In the genomic region with DNA sequence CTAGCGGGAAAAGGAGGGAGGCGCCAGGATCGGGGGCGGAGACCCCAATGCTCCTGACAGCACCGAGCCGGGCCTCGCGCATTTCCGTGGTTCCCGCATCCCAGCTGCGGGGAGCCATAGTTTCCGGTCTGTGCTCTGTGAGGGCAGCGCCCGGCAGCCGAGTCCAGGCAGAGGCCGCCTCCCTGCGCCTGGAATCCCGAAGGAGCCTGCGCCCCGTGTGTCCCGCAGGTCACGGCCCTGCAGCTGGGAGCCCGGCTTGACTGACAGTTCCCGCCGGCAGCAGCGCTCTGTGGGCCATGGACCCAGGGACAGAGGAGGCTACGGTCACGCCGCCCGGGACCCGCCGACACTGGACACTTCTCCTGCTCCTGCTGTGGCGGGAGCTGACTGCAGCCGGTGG, we compare ENCODE assay signal across 13 cellular contexts.
DNase-seq lines count a peak whose midpoint lies in the region; ATAC-seq and TF ChIP-seq lines count a peak whose summit lies in the region.
"Had no signal": no experiment of that assay in that cellular context is flagged by ENCODE, and none has a peak within 500 bp of the region (broad histone marks: within the 10 kb centered on the region; RNA-seq: fewer than 3 reads in every experiment).

No MANE protein-coding gene starts in this region.

- no peak overlapping the region for H3K27ac ChIP-seq in CD8-positive, alpha-beta T cell (ENCODE audit: low read depth, low read length)
- H3K27ac ChIP-seq in endodermal cell (ENCODE audit: low read depth, low read length), result no peak overlapping the region
- H3K27ac ChIP-seq: esophagus muscularis mucosa, SJSA1 had no signal

- H3K4me3 Mint-ChIP-seq in CD8-positive, alpha-beta T cell, result peak overlapping the region; percentile 37
- H3K4me3 Mint-ChIP-seq in endodermal cell, result no peak overlapping the region
- H3K4me3 Mint-ChIP-seq in nephron progenitor cell, result no peak overlapping the region
- H3K4me3 Mint-ChIP-seq in progenitor cell of endocrine pancreas (ENCODE audit: low read depth), result no peak overlapping the region

- H3K9me3 Mint-ChIP-seq in CD8-positive, alpha-beta T cell, result no peaks in the 10 kb centered on the region
- H3K9me3 Mint-ChIP-seq in endodermal cell (peaks cover 1% of the 10 kb centered on the region), nephron progenitor cell (peaks cover 15% of the 10 kb centered on the region), progenitor cell of endocrine pancreas (ENCODE audit: low read depth) (peaks cover 3% of the 10 kb centered on the region)
- H3K9me3 Mint-ChIP-seq: dendritic cell treated with granulocyte-macrophage colony-stimulating factor and Interleukin-4, amounts not matched to agents 40 ng/mL and 50 ng/mL, for 4 days had no signal

- no peak for TF ChIP-seq CTCF in CD8-positive, alpha-beta T cell (IDR thresholded peaks at IDR 0.05)
- TF ChIP-seq CTCF in endodermal cell (conservative IDR thresholded peaks at IDR 0.05) (no peak), nephron progenitor cell (IDR thresholded peaks at IDR 0.05) (no peak), progenitor cell of endocrine pancreas (IDR thresholded peaks at IDR 0.05; ENCODE audit: unreplicated experiment) (no peak)

- intact Hi-C loops in CD8-positive, alpha-beta T cell (cut with DNase I, micrococcal nuclease), result loop anchor here (2.0 to 10.0 kb wide), 3 partner anchors 46 to 179 kb away; no protein-coding TSS in a partner anchor
- intact Hi-C loops in head of caudate nucleus (cut with DNase I), result no loop called here

- CTCF ChIA-PET in CD8-positive, alpha-beta T cell (lab: Charles Lee), result interaction anchor here (2.5 kb wide), 1 partner anchor 61 kb away, joined by 9 read pairs; no protein-coding TSS in a partner anchor

- POLR2A ChIA-PET in CD8-positive, alpha-beta T cell (lab: Charles Lee), result interaction anchor here (1.0 kb wide), 1 partner anchor 17 kb away, joined by 3 read pairs; no protein-coding TSS in a partner anchor

- peaks cover 76% of the 10 kb centered on the region for H3K4me1 ChIP-seq in CD8-positive, alpha-beta T cell (ENCODE audit: insufficient read depth, low read length)
- no peaks in the 10 kb centered on the region for H3K4me1 ChIP-seq in endodermal cell (ENCODE audit: control insufficient read depth, insufficient read depth, low read length)

- peak overlapping the region; percentile 76 for H3K27ac Mint-ChIP-seq in CD8-positive, alpha-beta T cell
- H3K27ac Mint-ChIP-seq in endodermal cell (no peak overlapping the region), nephron progenitor cell (no peak overlapping the region), progenitor cell of endocrine pancreas (no peak overlapping the region)

- no peaks in the 10 kb centered on the region for H3K27me3 Mint-ChIP-seq in CD8-positive, alpha-beta T cell (ENCODE audit: low read depth)
- H3K27me3 Mint-ChIP-seq in endodermal cell (ENCODE audit: insufficient read depth) (no peaks in the 10 kb centered on the region), nephron progenitor cell (ENCODE audit: low read depth, poor library complexity) (no peaks in the 10 kb centered on the region), progenitor cell of endocrine pancreas (no peaks in the 10 kb centered on the region)

- H3K36me3 Mint-ChIP-seq in CD8-positive, alpha-beta T cell, result peaks cover 77% of the 10 kb centered on the region
- H3K36me3 Mint-ChIP-seq in endodermal cell (ENCODE audit: low read depth), result peaks cover 2% of the 10 kb centered on the region
- H3K36me3 Mint-ChIP-seq in nephron progenitor cell (ENCODE audit: low read depth), result peaks cover 14% of the 10 kb centered on the region
- H3K36me3 Mint-ChIP-seq in progenitor cell of endocrine pancreas (ENCODE audit: insufficient read depth), result peaks cover 9% of the 10 kb centered on the region

- H3K4me3 ChIP-seq in CD8-positive, alpha-beta T cell (ENCODE audit: low read depth, low read length), result no peak overlapping the region
- H3K4me3 ChIP-seq in endodermal cell (ENCODE audit: low read length), result no peak overlapping the region
- H3K4me3 ChIP-seq: esophagus muscularis mucosa, sigmoid colon, SJSA1 had no signal

- H3K9ac ChIP-seq in endodermal cell (ENCODE audit: extremely low read depth, low read length, poor library complexity, severe bottlenecking), result no peak overlapping the region

- ATAC-seq in CD8-positive, alpha-beta T cell, result no peak
- peak; percentile 3 for ATAC-seq in HG02885 (IDR thresholded peaks at IDR 0.05; ENCODE audit: poor library complexity, unreplicated experiment)

- H3K27me3 ChIP-seq in CD8-positive, alpha-beta T cell (ENCODE audit: insufficient read depth, low read length), result no peaks in the 10 kb centered on the region
- H3K27me3 ChIP-seq in endodermal cell (ENCODE audit: control insufficient read depth, insufficient read depth, low read length, poor library complexity, severe bottlenecking), result no peaks in the 10 kb centered on the region
- H3K27me3 ChIP-seq: BE2C, esophagus muscularis mucosa, sigmoid colon, SJSA1 had no signal

- 89 to 94% methylated on average over 28 to 34 of the region's 34 CpGs for WGBS in endodermal cell (ENCODE audit: insufficient coverage in 1 of 2, insufficient read length in 1 of 2), 2 experiments

- H3K36me3 ChIP-seq in CD8-positive, alpha-beta T cell (ENCODE audit: insufficient read depth, low read length), result peaks cover 51% of the 10 kb centered on the region
- no peaks in the 10 kb centered on the region for H3K36me3 ChIP-seq in endodermal cell (ENCODE audit: control insufficient read depth, insufficient read depth, low read length)

- H3K4me1 Mint-ChIP-seq in CD8-positive, alpha-beta T cell (ENCODE audit: low read depth), result peaks cover 62% of the 10 kb centered on the region
- H3K4me1 Mint-ChIP-seq in endodermal cell (no peaks in the 10 kb centered on the region), nephron progenitor cell (peaks cover 65% of the 10 kb centered on the region), progenitor cell of endocrine pancreas (ENCODE audit: low read depth) (peaks cover 3% of the 10 kb centered on the region)

- DNase-seq in CD8-positive, alpha-beta T cell, result no peak
- DNase-seq in endodermal cell (peak; percentile 77), nephron progenitor cell (peak; percentile 47), head of caudate nucleus (no peak), HT-29 (ENCODE audit: low spot score) (no peak), progenitor cell of endocrine pancreas (ENCODE audit: low spot score, unreplicated experiment) (no peak)
- DNase-seq: BE2C, NCI-H1417, sigmoid colon had no signal

- H3K9me3 ChIP-seq in CD8-positive, alpha-beta T cell (ENCODE audit: low read length), result no peaks in the 10 kb centered on the region
- H3K9me3 ChIP-seq in endodermal cell (ENCODE audit: control insufficient read depth, low read length), result no peaks in the 10 kb centered on the region
- H3K9me3 ChIP-seq: BE2C, esophagus muscularis mucosa, sigmoid colon, SJSA1 had no signal

Comparison
In these comparisons a context has a peak if more than half of its experiments do, and no peak if none do; other contexts are left out.
1. DNase-seq: peak in endodermal cell (single experiment) and nephron progenitor cell (single experiment); none in CD8-positive, alpha-beta T cell (0 of 7), head of caudate nucleus (0 of 42), HT-29 (single experiment) and progenitor cell of endocrine pancreas (single experiment).